Comparison of ENCODE assay signal across 8 cellular contexts in genomic region chr1:156641761-156642264, GRCh38. TPM values are rescaled to one million over a fixed set of nuclear protein-coding genes. Genes with fewer than 3 reads are reported as not detected.
DNase-seq lines count a peak whose midpoint lies in the region; ATAC-seq and TF ChIP-seq lines count a peak whose summit lies in the region.

Gene BCAN (plus strand): TSS chr1:156642117. CDS start chr1:156646055, 3,938 bp downstream.

- peaks cover 98% of the 10 kb centered on the region for H3K27me3 ChIP-seq in osteoblast (ENCODE audit: insufficient read depth, low read length)

- H3K9me3 ChIP-seq in ES-I3 (ENCODE audit: control insufficient read depth, insufficient read depth, low read length) = no peaks in the 10 kb centered on the region
- no peaks in the 10 kb centered on the region for H3K9me3 ChIP-seq in osteoblast (ENCODE audit: low read depth, low read length)

- no peaks in the 10 kb centered on the region for H4K20me1 ChIP-seq in osteoblast (ENCODE audit: insufficient read depth, low read length)

- H3K4me3 ChIP-seq in fibroblast of villous mesenchyme (ENCODE audit: low read depth, low read length) = peak within 1 kb of the TSS; percentile 0
- H3K4me3 ChIP-seq in osteoblast (ENCODE audit: insufficient read depth, low read length) = no peak within 1 kb of the TSS

- H3K36me3 ChIP-seq in ES-I3 (ENCODE audit: insufficient read depth, low read length) = no peaks in the 10 kb centered on the region
- no peaks in the 10 kb centered on the region for H3K36me3 ChIP-seq in osteoblast (ENCODE audit: insufficient read depth, low read length)

- ATAC-seq in HG03439 (IDR thresholded peaks at IDR 0.05; ENCODE audit: unreplicated experiment) = no peak

- no peaks in the 10 kb centered on the region for H3K79me2 ChIP-seq in osteoblast (ENCODE audit: insufficient read depth, low read length)

- H3K4me1 ChIP-seq in ES-I3 (ENCODE audit: insufficient read depth, low read length) (peaks cover 16% of the 10 kb centered on the region), osteoblast (ENCODE audit: insufficient read depth, low read length) (no peaks in the 10 kb centered on the region)

- H2AFZ ChIP-seq in osteoblast (ENCODE audit: low read length) = no peak within 1 kb of the TSS

- peak; percentile 63 for DNase-seq in SK-N-DZ (ENCODE audit: low spot score)
- peak; percentile 23 for DNase-seq in fibroblast of villous mesenchyme (ENCODE audit: low read depth)
- peak; percentile 88 for DNase-seq in osteoblast (ENCODE audit: insufficient read length, low spot score, missing footprints)
- no peak for DNase-seq in OCI-M1 (lab: John Stamatoyannopoulos, UW)
- no peak for DNase-seq in SIG-M5 (lab: John Stamatoyannopoulos, UW)
- DNase-seq in GM19238 (ENCODE audit: insufficient read length, low spot score) = no peak

- peak within 1 kb of the TSS; percentile 56; the same call in 1 of the 2 replicates for H3K9ac ChIP-seq in ES-I3 (ENCODE audit: low read depth, low read length)

- no peak for TF ChIP-seq CTCF in fibroblast of villous mesenchyme (IDR thresholded peaks at IDR 0.05; ENCODE audit: insufficient read depth, low read depth, low read length)
- no peak for TF ChIP-seq CTCF in osteoblast (IDR thresholded peaks at IDR 0.05; ENCODE audit: extremely low read depth, low read depth, low read length)

- H3K27ac ChIP-seq in osteoblast (ENCODE audit: low read depth, low read length) = no peak within 1 kb of the TSS

- H3K4me2 ChIP-seq in osteoblast (ENCODE audit: insufficient read depth, low read length) = no peak within 1 kb of the TSS

RNA-seq across cellular contexts. Expression of gene BCAN, which starts in this region (rescaled TPM):
- polyA plus RNA-seq in SK-N-DZ (2014; cell fraction: cytosol; rRNA removed) = 0.50 TPM in 1 of 2 replicates, not detected in the other
- not detected in 2 replicates for polyA plus RNA-seq in SK-N-DZ (2014; cell fraction: nucleus; rRNA removed)
- total RNA-seq in fibroblast of villous mesenchyme = not detected in 2 replicates
- total RNA-seq in osteoblast = not detected in 2 replicates

Comparison
In these comparisons a context has a peak if more than half of its experiments do, and no peak if none do; other contexts are left out.
1. Peak in DNase-seq and H3K4me3 ChIP-seq in fibroblast of villous mesenchyme; RNA of the gene not detected or under 1 TPM.
2. Peak in DNase-seq in osteoblast; RNA of the gene not detected or under 1 TPM.